ENCODE assay signal across 33 cellular contexts in the genomic region with DNA sequence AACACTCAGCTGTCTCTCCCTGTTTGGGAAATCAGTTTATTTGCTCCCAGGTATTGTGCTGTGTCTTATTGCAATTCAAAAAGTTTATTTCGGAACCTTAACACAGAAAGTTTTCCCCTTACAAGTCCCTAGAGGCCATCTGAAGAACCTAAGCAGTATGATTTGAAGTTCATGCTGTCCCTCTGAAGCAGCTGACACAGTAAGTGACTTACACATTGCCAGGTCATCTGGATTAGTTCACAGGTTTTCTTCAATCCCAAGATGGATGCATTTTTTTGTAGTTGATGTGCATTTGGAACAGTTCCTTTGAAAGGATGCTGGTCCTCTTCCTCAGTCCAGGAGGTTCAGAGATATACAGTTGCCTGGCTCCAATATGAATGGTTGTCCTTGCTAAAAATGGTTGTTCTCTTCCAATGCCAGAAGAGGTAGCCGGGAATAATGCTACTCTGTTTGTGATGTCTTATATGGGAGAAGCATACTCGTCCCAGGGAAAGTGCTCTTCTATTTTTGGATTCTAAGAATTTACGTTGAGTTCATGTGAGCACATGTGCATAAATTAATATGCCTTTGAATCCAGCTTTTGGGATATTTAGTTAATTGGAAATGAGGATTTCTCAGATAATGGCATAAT.
A peak's percentile ranks its signal among the peaks of the same experiment; 100 is the strongest.
DNase-seq lines count a peak whose midpoint lies in the region; ATAC-seq and TF ChIP-seq lines count a peak whose summit lies in the region.
"Had no signal": no experiment of that assay in that cellular context is flagged by ENCODE, and none has a peak within 500 bp of the region (broad histone marks: within the 10 kb centered on the region; RNA-seq: fewer than 3 reads in every experiment).

No MANE protein-coding gene starts in this region.

- H3K4me1 ChIP-seq in BLaER1 treated with 17β-estradiol and CSF1 and Interleukin-3, amounts not matched to agents 10 nM and 100 nM = peaks cover 20 to 61% (median 48%) of the 10 kb centered on the region in 10 experiments
- H3K4me1 ChIP-seq: uterus had no signal

- TF ChIP-seq CTCF in dorsolateral prefrontal cortex (IDR thresholded peaks at IDR 0.05 in 54 of 56, conservative IDR thresholded peaks at IDR 0.05 in 2 of 56; ENCODE audit: low read depth in 1 of 56, partially characterized antibody in 56 of 56) (peak in 2 of 56 donors; percentile 14 to 15), nephron (IDR thresholded peaks at IDR 0.05; ENCODE audit: unreplicated experiment in 3 of 3) (no peak)

- peak overlapping the region; percentile 29 to 92 (median 56); a peak in 21 of 22 replicates for H3K4me2 ChIP-seq in BLaER1 treated with 17β-estradiol and CSF1 and Interleukin-3, amounts not matched to agents 10 nM and 100 nM
- H3K4me2 ChIP-seq: smooth muscle cell had no signal

- ATAC-seq in HG03439 (IDR thresholded peaks at IDR 0.05; ENCODE audit: unreplicated experiment) (no peak), GM21423 (IDR thresholded peaks at IDR 0.05; ENCODE audit: unreplicated experiment) (no peak), GM21381 (IDR thresholded peaks at IDR 0.05; ENCODE audit: unreplicated experiment) (no peak)
- ATAC-seq: CD8-positive, alpha-beta T cell; esophagus mucosa; mucosa of descending colon; pancreas; stimulated activated naive CD8-positive, alpha-beta T cell treated with anti-CD3 and anti-CD28 coated beads, Interleukin-15, Interleukin-2, amounts not matched to agents 100 U/mL and 50 U/mL, for 24 hours; T-cell; WTC11 had no signal

- peak overlapping the region in 1 of 3 experiments; percentile 50 for H3K4me3 Mint-ChIP-seq in nephron
- H3K4me3 Mint-ChIP-seq: activated naive CD8-positive, alpha-beta T cell; CD8-positive, alpha-beta T cell; endodermal cell; nephron progenitor cell; T-cell; WTC11 had no signal

- H3K9ac ChIP-seq in BLaER1 treated with 17β-estradiol and CSF1 and Interleukin-3, amounts not matched to agents 10 nM and 100 nM = peak overlapping the region in 4 of 11 experiments; percentile 23 to 50 (median 46); a peak in 5 of 22 replicates
- H3K9ac ChIP-seq: GM23248 had no signal

- H3K36me3 Mint-ChIP-seq in nephron (ENCODE audit: low read depth) = peaks cover 10% of the 10 kb centered on the region
- H3K36me3 Mint-ChIP-seq: CD8-positive, alpha-beta T cell; T-cell had no signal

- H3K27ac Mint-ChIP-seq in nephron = peak overlapping the region; percentile 52 to 69 (median 61)
- H3K27ac Mint-ChIP-seq: activated naive CD8-positive, alpha-beta T cell; CD8-positive, alpha-beta T cell; endodermal cell; nephron progenitor cell; T-cell; WTC11 had no signal

- H3K27me3 ChIP-seq in BLaER1 treated with 17β-estradiol and CSF1 and Interleukin-3, amounts not matched to agents 10 nM and 100 nM = no peaks in the 10 kb centered on the region
- no peaks in the 10 kb centered on the region for H3K27me3 ChIP-seq in dorsolateral prefrontal cortex
- H3K27me3 ChIP-seq: ascending aorta, cardiac muscle cell, heart right ventricle, pancreas, SJCRH30, uterus had no signal

- H3K27ac ChIP-seq in BLaER1 treated with 17β-estradiol and CSF1 and Interleukin-3, amounts not matched to agents 10 nM and 100 nM = peak overlapping the region in 3 of 11 experiments; percentile 0 to 28 (median 27); a peak in 2 of 22 replicates
- H3K27ac ChIP-seq in dorsolateral prefrontal cortex = peak overlapping the region; percentile 77 to 100 (median 98)
- H3K27ac ChIP-seq: ascending aorta, cardiac muscle cell, GM23248, heart right ventricle, pancreas, SJCRH30, uterus had no signal

- peaks cover 23 to 40% (median 38%) of the 10 kb centered on the region in 11 experiments for H3K9me3 ChIP-seq in BLaER1 treated with 17β-estradiol and CSF1 and Interleukin-3, amounts not matched to agents 10 nM and 100 nM (replicated peaks in 1 of 11)
- H3K9me3 ChIP-seq: mucosa of descending colon, pancreas, SJCRH30, uterus had no signal

- intact Hi-C loops in dorsolateral prefrontal cortex (cut with DNase I) = loop anchor here in 1 of 2 donors (1.0 kb wide), 1 partner anchor 30 kb away; no protein-coding TSS in a partner anchor

- H3K4me1 Mint-ChIP-seq in nephron = peaks cover 29% of the 10 kb centered on the region
- H3K4me1 Mint-ChIP-seq: T-cell had no signal

- no peaks in the 10 kb centered on the region for H3K27me3 Mint-ChIP-seq in nephron (ENCODE audit: low read depth)

- DNase-seq in NCI-H69 (lab: John Stamatoyannopoulos, UW) (peak; percentile 13), dorsolateral prefrontal cortex (no peak), UCSD-AML1 (lab: John Stamatoyannopoulos, UW; ENCODE audit: unreplicated experiment) (no peak)
- DNase-seq: activated CD4-positive, alpha-beta T cell treated with anti-CD3 and anti-CD28 coated beads, Interleukin-2, amount 50 U/mL, for 1 hour; activated effector memory CD4-positive, alpha-beta T cell treated with anti-CD3 and anti-CD28 coated beads, Interleukin-2, amount 50 U/mL, for 16 hours; activated T-cell treated with anti-CD3 and anti-CD28 coated beads, Interleukin-2, amount 50 U/mL, for 1 hour; AML-193; CD8-positive, alpha-beta T cell; endodermal cell; GM23248; heart right ventricle; mucosa of descending colon; NCI-H2107; NCI-H748 treated with DMSO at 0.1 percent for 48 hours; nephron progenitor cell; pancreas; retina; stimulated activated naive CD8-positive, alpha-beta T cell treated with anti-CD3 and anti-CD28 coated beads, Interleukin-15, Interleukin-2, amounts not matched to agents 100 U/mL and 50 U/mL, for 24 hours; T-cell; uterus had no signal

- peaks cover 9% of the 10 kb centered on the region for H3K9me3 Mint-ChIP-seq in nephron

- H3K4me3 ChIP-seq in BLaER1 treated with 17β-estradiol and CSF1 and Interleukin-3, amounts not matched to agents 10 nM and 100 nM = peak overlapping the region in 3 of 10 experiments; percentile 8 to 32 (median 15); a peak in 3 of 20 replicates
- peak overlapping the region in 18 of 59 donors; percentile 1 to 49 (median 20) for H3K4me3 ChIP-seq in dorsolateral prefrontal cortex
- H3K4me3 ChIP-seq: ascending aorta, cardiac muscle cell, GM23248, heart right ventricle, lung, mucosa of descending colon, pancreas, SJCRH30, smooth muscle cell, uterus had no signal

- H3K36me3 ChIP-seq in BLaER1 treated with 17β-estradiol and CSF1 and Interleukin-3, amounts not matched to agents 10 nM and 100 nM = peaks cover 0 to 13% (median 0%) of the 10 kb centered on the region in 11 experiments; a peak in 5 of 22 replicates
- H3K36me3 ChIP-seq: ascending aorta, cardiac muscle cell, heart right ventricle, pancreas, SJCRH30, uterus had no signal

- no peaks in the 10 kb centered on the region for H4K20me1 ChIP-seq in BLaER1 treated with 17β-estradiol and CSF1 and Interleukin-3, amounts not matched to agents 10 nM and 100 nM
